In genomic region chr3:27632431-27633223, GRCh38 we compare ENCODE assay signal across 8 cellular contexts.
A peak's percentile ranks its signal among the peaks of the same experiment; 100 is the strongest.
DNase-seq lines count a peak whose midpoint lies in the region; ATAC-seq, FAIRE-seq and TF ChIP-seq lines count a peak whose summit lies in the region.

No MANE protein-coding gene starts in this region.

- no peaks in the 10 kb centered on the region for H4K20me1 ChIP-seq in Loucy (ENCODE audit: insufficient read depth, low read length, poor library complexity, severe bottlenecking)

- peak overlapping the region; percentile 99 for H2AFZ ChIP-seq in Loucy (ENCODE audit: low read length)

- peaks cover 4% of the 10 kb centered on the region; the same call in 1 of the 2 replicates for H3F3A ChIP-seq in Loucy (ENCODE audit: low read depth)

- H3K27ac ChIP-seq in duodenal mucosa (ENCODE audit: low read depth, low read length) (peak overlapping the region; percentile 94), lower lobe of right lung (peak overlapping the region; percentile 84)

- intact Hi-C loops in lower lobe of right lung (cut with DNase I) = no loop called here

- H3K36me3 ChIP-seq in Loucy (ENCODE audit: insufficient read depth, low read length) = no peaks in the 10 kb centered on the region
- no peaks in the 10 kb centered on the region for H3K36me3 ChIP-seq in duodenal mucosa (ENCODE audit: control insufficient read depth in 1 of 2, insufficient read depth in 2 of 2, low read length in 2 of 2)
- H3K36me3 ChIP-seq in lower lobe of right lung = no peaks in the 10 kb centered on the region

- ATAC-seq in activated CD4-positive, CD25-positive, alpha-beta regulatory T cell treated with anti-CD3 and anti-CD28 coated beads, Interleukin-2, amount 50 U/mL, for 24 hours = peak; percentile 77 to 81
- peak; percentile 89 to 91 for ATAC-seq in lower lobe of right lung

- H3K9me3 ChIP-seq in Loucy (ENCODE audit: insufficient read depth, low read depth, low read length) (no peaks in the 10 kb centered on the region), duodenal mucosa (ENCODE audit: control insufficient read depth in 1 of 2, low read length in 2 of 2) (no peaks in the 10 kb centered on the region), lower lobe of right lung (no peaks in the 10 kb centered on the region)

- H3K79me2 ChIP-seq in Loucy (ENCODE audit: insufficient read depth, low read length) = no peaks in the 10 kb centered on the region

- no peak for FAIRE-seq in RCC 7860 (lab: Jason Lieb, UNC)

- H3K27me3 ChIP-seq in Loucy (ENCODE audit: insufficient read depth, low read length, poor library complexity, severe bottlenecking) = no peaks in the 10 kb centered on the region
- no peaks in the 10 kb centered on the region for H3K27me3 ChIP-seq in duodenal mucosa (ENCODE audit: control insufficient read depth in 1 of 2, insufficient read depth in 2 of 2, low read length in 2 of 2)
- H3K27me3 ChIP-seq in lower lobe of right lung (ENCODE audit: low read depth) = no peaks in the 10 kb centered on the region

- no peaks in the 10 kb centered on the region for H3K9me2 ChIP-seq in Loucy (replicated peaks; ENCODE audit: low read depth, low read length)

- TF ChIP-seq CTCF in GM12865 (IDR thresholded peaks at IDR 0.05; ENCODE audit: insufficient read depth, low read depth, low read length, missing control alignments) = no peak
- TF ChIP-seq CTCF in Loucy (conservative IDR thresholded peaks at IDR 0.05; ENCODE audit: low read length) = no peak
- no peak for TF ChIP-seq CTCF in lower lobe of right lung (IDR thresholded peaks at IDR 0.05)

- peak overlapping the region; percentile 83 for H3K9ac ChIP-seq in Loucy (ENCODE audit: low read depth, low read length, poor library complexity, severe bottlenecking)
- peak overlapping the region; percentile 82 to 89 for H3K9ac ChIP-seq in duodenal mucosa (ENCODE audit: low read depth in 1 of 2, low read length in 2 of 2)

- peak; percentile 67 for DNase-seq in GM12865 (ENCODE audit: low read depth)
- peak; percentile 21 for DNase-seq in H4 (ENCODE audit: low spot score)
- DNase-seq in lower lobe of right lung = peak; percentile 66
- peak; percentile 14 to 24 (median 23) for DNase-seq in stimulated activated CD4-positive, alpha-beta T cell treated with anti-CD3 and anti-CD28 coated beads, TNF-alpha, amount 100 ng/mL, for 48 hours (ENCODE audit: low read depth in 3 of 3)
- no peak for DNase-seq in RCC 7860 (ENCODE audit: low spot score)

- peak overlapping the region; percentile 61 for H3K4me3 ChIP-seq in GM12865 (ENCODE audit: low read depth, low read length)
- H3K4me3 ChIP-seq in Loucy (ENCODE audit: low read length, poor library complexity, severe bottlenecking) = peak overlapping the region; percentile 80
- H3K4me3 ChIP-seq in duodenal mucosa (ENCODE audit: low read depth in 1 of 2, low read length in 2 of 2) = peak overlapping the region; percentile 80 to 90
- H3K4me3 ChIP-seq in lower lobe of right lung = peak overlapping the region; percentile 64

- H3K4me1 ChIP-seq in Loucy (ENCODE audit: insufficient read depth, low read length, poor library complexity, severe bottlenecking) (peaks cover 29% of the 10 kb centered on the region), duodenal mucosa (ENCODE audit: control insufficient read depth in 1 of 2, insufficient read depth in 2 of 2, low read length in 2 of 2) (peaks cover 0 to 4% of the 10 kb centered on the region in 2 donors), lower lobe of right lung (peaks cover 8% of the 10 kb centered on the region)

- H3K4me2 ChIP-seq in Loucy (ENCODE audit: low read depth, low read length, poor library complexity, severe bottlenecking) = peak overlapping the region; percentile 77
